21 cellular contexts compared by ENCODE assay signal in the genomic region with DNA sequence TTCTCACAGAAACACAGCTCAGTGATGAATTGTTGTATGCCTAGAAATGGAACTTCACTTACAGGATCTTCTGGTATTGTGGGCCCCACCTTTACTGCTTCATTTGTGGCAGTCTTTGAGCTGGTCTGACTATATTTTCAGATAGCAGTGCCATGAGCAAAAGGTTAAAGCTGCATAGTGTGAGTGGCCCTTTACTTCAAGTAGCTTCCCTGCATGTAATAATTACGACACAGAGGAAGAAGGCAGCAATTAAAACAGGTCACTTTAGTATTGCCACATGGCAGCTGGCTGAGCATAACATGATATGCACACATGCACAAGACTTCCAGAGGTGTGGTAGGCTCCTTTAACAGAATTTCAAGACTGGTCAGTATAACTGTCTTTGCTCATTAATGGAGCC.
DNase-seq lines count a peak whose midpoint lies in the region; TF ChIP-seq lines count a peak whose summit lies in the region.
"Had no signal": no experiment of that assay in that cellular context is flagged by ENCODE, and none has a peak within 500 bp of the region (broad histone marks: within the 10 kb centered on the region; RNA-seq: fewer than 3 reads in every experiment).

No MANE protein-coding gene starts in this region.

- no peaks in the 10 kb centered on the region for H3K4me1 ChIP-seq in breast epithelium
- H3K4me1 ChIP-seq: gastrocnemius medialis had no signal

- H3K4me3 ChIP-seq in breast epithelium (no peak overlapping the region), foreskin fibroblast (ENCODE audit: low read depth in 1 of 2, low read length in 2 of 2) (no peak overlapping the region)
- H3K4me3 ChIP-seq: gastrocnemius medialis, right lobe of liver, tibial nerve had no signal

- H3K27ac ChIP-seq in breast epithelium (no peak overlapping the region), substantia nigra (ENCODE audit: low read depth, low read length, poor library complexity, severe bottlenecking) (no peak overlapping the region)
- H3K27ac ChIP-seq: gastrocnemius medialis, right lobe of liver, tibial nerve, WERI-Rb-1 had no signal

- no peaks in the 10 kb centered on the region for H3K9me3 Mint-ChIP-seq in MCF 10A (ENCODE audit: unreplicated experiment)
- no peaks in the 10 kb centered on the region for H3K9me3 Mint-ChIP-seq in activated naive CD4-positive, alpha-beta T cell treated with anti-CD3 and anti-CD28 coated beads, Interleukin-2, amount 10 ng/mL, durations not matched to agents 7 days and 5 days
- H3K9me3 Mint-ChIP-seq: activated CD4-positive, alpha-beta memory T cell treated with anti-CD3 and anti-CD28 coated beads for 36 hours; activated naive CD4-positive, alpha-beta T cell treated with anti-CD3 and anti-CD28 coated beads for 36 hours; CD4-positive, alpha-beta T cell had no signal

- H3K27me3 ChIP-seq in breast epithelium: no peaks in the 10 kb centered on the region
- H3K27me3 ChIP-seq: gastrocnemius medialis, right lobe of liver, tibial nerve had no signal

- DNase-seq in MCF 10A (ENCODE audit: unreplicated experiment) (peak; percentile 24), breast epithelium (ENCODE audit: low spot score in 2 of 2) (no peak), RPMI7951 (ENCODE audit: low read depth) (peak; percentile 10), foreskin fibroblast (peak; percentile 51 to 57), NCI-H2227 treated with DMSO at 0.1 percent for 48 hours (lab: John Stamatoyannopoulos, UW) (no peak), NCI-H526 treated with DMSO at 0.1 percent for 48 hours (lab: John Stamatoyannopoulos, UW) (no peak), substantia nigra (lab: John Stamatoyannopoulos, UW) (no peak)
- no peak for DNase-seq in activated naive CD4-positive, alpha-beta T cell treated with anti-CD3 and anti-CD28 coated beads, Interleukin-2, amount 10 ng/mL, durations not matched to agents 7 days and 5 days
- DNase-seq: activated CD4-positive, alpha-beta memory T cell treated with anti-CD3 and anti-CD28 coated beads for 36 hours; activated naive CD4-positive, alpha-beta T cell treated with anti-CD3 and anti-CD28 coated beads for 36 hours; activated T-cell treated with anti-CD3 and anti-CD28 coated beads, Interleukin-2, amount 50 U/mL, for 1 hour; CD4-positive, alpha-beta T cell; DMS53; gastrocnemius medialis; NCI-H2171; NK-92 treated with Interleukin-12 subunit alpha and Interleukin-12 subunit beta, amount 100 ng/mL, for 24 hours; right lobe of liver; stimulated activated naive CD4-positive, alpha-beta T cell treated with Interleukin-2 at 50 U/mL for 16 hours; T-helper 1 cell; WERI-Rb-1 had no signal

- no peak overlapping the region for H3K27ac Mint-ChIP-seq in MCF 10A (ENCODE audit: low read depth, unreplicated experiment)
- H3K27ac Mint-ChIP-seq in activated naive CD4-positive, alpha-beta T cell treated with anti-CD3 and anti-CD28 coated beads, Interleukin-2, amount 10 ng/mL, durations not matched to agents 7 days and 5 days: no peak overlapping the region
- H3K27ac Mint-ChIP-seq: activated CD4-positive, alpha-beta memory T cell treated with anti-CD3 and anti-CD28 coated beads for 36 hours; activated naive CD4-positive, alpha-beta T cell treated with anti-CD3 and anti-CD28 coated beads for 36 hours; CD4-positive, alpha-beta T cell had no signal

- no peak overlapping the region for H3K4me3 Mint-ChIP-seq in MCF 10A (ENCODE audit: unreplicated experiment)
- no peak overlapping the region for H3K4me3 Mint-ChIP-seq in activated naive CD4-positive, alpha-beta T cell treated with anti-CD3 and anti-CD28 coated beads, Interleukin-2, amount 10 ng/mL, durations not matched to agents 7 days and 5 days
- H3K4me3 Mint-ChIP-seq: activated CD4-positive, alpha-beta memory T cell treated with anti-CD3 and anti-CD28 coated beads for 36 hours; activated naive CD4-positive, alpha-beta T cell treated with anti-CD3 and anti-CD28 coated beads for 36 hours; CD4-positive, alpha-beta T cell had no signal

- CTCF ChIA-PET in MCF 10A (lab: Yijun Ruan, JAX): no interaction called here
- CTCF ChIA-PET in activated naive CD4-positive, alpha-beta T cell treated with anti-CD3 and anti-CD28 coated beads, Interleukin-2, amount 10 ng/mL, durations not matched to agents 7 days and 5 days (lab: Charles Lee): no interaction called here

- H3K36me3 Mint-ChIP-seq in MCF 10A (ENCODE audit: insufficient read depth, unreplicated experiment): no peaks in the 10 kb centered on the region
- H3K36me3 Mint-ChIP-seq in activated naive CD4-positive, alpha-beta T cell treated with anti-CD3 and anti-CD28 coated beads, Interleukin-2, amount 10 ng/mL, durations not matched to agents 7 days and 5 days: no peaks in the 10 kb centered on the region
- H3K36me3 Mint-ChIP-seq: activated CD4-positive, alpha-beta memory T cell treated with anti-CD3 and anti-CD28 coated beads for 36 hours had no signal

- no TSS peak for BruUV-seq in MCF 10A (replicated peaks; lab: Mats Ljungman, UMichigan)

- intact Hi-C loops in MCF 10A (cut with micrococcal nuclease) (no loop called here), breast epithelium (cut with DNase I; ENCODE audit: low total_unique reads) (no loop called here)

- H3K36me3 ChIP-seq in breast epithelium: no peaks in the 10 kb centered on the region
- H3K36me3 ChIP-seq: gastrocnemius medialis, right lobe of liver, tibial nerve, WERI-Rb-1 had no signal

- no peaks in the 10 kb centered on the region for H3K9me3 ChIP-seq in breast epithelium
- H3K9me3 ChIP-seq: gastrocnemius medialis, right lobe of liver, tibial nerve had no signal

- POLR2A ChIA-PET in MCF 10A (lab: Yijun Ruan, JAX): interaction anchor here (0.7 to 1.0 kb wide), 2 partner anchors 19 to 25 kb away, joined by 3 to 4 read pairs; no protein-coding TSS in a partner anchor

- TF ChIP-seq POLR2A in breast epithelium (IDR thresholded peaks at IDR 0.05): no peak

- no peaks in the 10 kb centered on the region for H3K27me3 Mint-ChIP-seq in MCF 10A (ENCODE audit: insufficient read depth, unreplicated experiment)
- H3K27me3 Mint-ChIP-seq in activated naive CD4-positive, alpha-beta T cell treated with anti-CD3 and anti-CD28 coated beads, Interleukin-2, amount 10 ng/mL, durations not matched to agents 7 days and 5 days: no peaks in the 10 kb centered on the region
- H3K27me3 Mint-ChIP-seq: CD4-positive, alpha-beta T cell had no signal

- TF ChIP-seq CTCF in MCF 10A (IDR thresholded peaks at IDR 0.05; ENCODE audit: unreplicated experiment) (no peak), breast epithelium (IDR thresholded peaks at IDR 0.05) (no peak), foreskin fibroblast (IDR thresholded peaks at IDR 0.05; ENCODE audit: low read depth, low read length) (no peak)

- H3K4me1 Mint-ChIP-seq in MCF 10A (ENCODE audit: insufficient read depth, unreplicated experiment): peaks cover 30% of the 10 kb centered on the region
- H3K4me1 Mint-ChIP-seq in activated naive CD4-positive, alpha-beta T cell treated with anti-CD3 and anti-CD28 coated beads, Interleukin-2, amount 10 ng/mL, durations not matched to agents 7 days and 5 days: no peaks in the 10 kb centered on the region

Comparison
In these comparisons a context has a peak if more than half of its experiments do, and no peak if none do; other contexts are left out.
1. DNase-seq: peak in MCF 10A (single experiment), RPMI7951 (single experiment) and foreskin fibroblast (2 of 2); none in breast epithelium (0 of 2), NCI-H2227 treated with DMSO at 0.1 percent for 48 hours (single experiment), NCI-H526 treated with DMSO at 0.1 percent for 48 hours (single experiment), activated naive CD4-positive, alpha-beta T cell treated with anti-CD3 and anti-CD28 coated beads, Interleukin-2, amount 10 ng/mL, durations not matched to agents 7 days and 5 days (single experiment) and substantia nigra (0 of 49).